16 cellular contexts compared by ENCODE assay signal in genomic region chr14:28088125-28088524, GRCh38.
DNase-seq lines count a peak whose midpoint lies in the region; ATAC-seq and TF ChIP-seq lines count a peak whose summit lies in the region.
"Had no signal": no experiment of that assay in that cellular context is flagged by ENCODE, and none has a peak within 500 bp of the region (broad histone marks: within the 10 kb centered on the region; RNA-seq: fewer than 3 reads in every experiment).

No MANE protein-coding gene starts in this region.

- DNase-seq in NCI-H146 (lab: John Stamatoyannopoulos, UW) = peak; percentile 18
- no peak for DNase-seq in NCI-H146 treated with DMSO at 0.1 percent for 48 hours (lab: John Stamatoyannopoulos, UW; ENCODE audit: unreplicated experiment)
- no peak for DNase-seq in GM23338 (ENCODE audit: low spot score)
- DNase-seq in UCSD-AML1 (lab: John Stamatoyannopoulos, UW; ENCODE audit: unreplicated experiment) = peak; percentile 5
- DNase-seq in neural progenitor cell (ENCODE audit: low spot score) = peak; percentile 45
- no peak for DNase-seq in occipital lobe (lab: John Stamatoyannopoulos, UW)
- DNase-seq: 8988T; CD4-positive, alpha-beta memory T cell; DMS153; DMS79; GDM1; H9 had no signal

- H3K27me3 ChIP-seq in GM23338 (ENCODE audit: insufficient read depth) (no peaks in the 10 kb centered on the region), neural progenitor cell (no peaks in the 10 kb centered on the region)
- H3K27me3 ChIP-seq: BLaER1 had no signal

- H3K79me2 ChIP-seq in GM23338 (replicated peaks; ENCODE audit: insufficient read depth) (no peaks in the 10 kb centered on the region), neural progenitor cell (ENCODE audit: low read depth) (no peaks in the 10 kb centered on the region)

- H3K27ac Mint-ChIP-seq in GM23338 = no peak overlapping the region
- no peak overlapping the region for H3K27ac Mint-ChIP-seq in neural progenitor cell
- H3K27ac Mint-ChIP-seq: CD14-positive monocyte; CD4-positive, alpha-beta memory T cell; H9 had no signal

- no peak overlapping the region for H3K9ac ChIP-seq in neural progenitor cell
- H3K9ac ChIP-seq: BLaER1 had no signal

- ATAC-seq in GM23338 (peak; percentile 34; the same call in 1 of the 3 replicates), HG03457 (IDR thresholded peaks at IDR 0.05; ENCODE audit: unreplicated experiment) (no peak), HG03095 (IDR thresholded peaks at IDR 0.05; ENCODE audit: unreplicated experiment) (no peak)

- H4K20me1 ChIP-seq in GM23338 (replicated peaks; ENCODE audit: insufficient read depth) (no peaks in the 10 kb centered on the region), neural progenitor cell (ENCODE audit: low read depth) (peaks cover 3% of the 10 kb centered on the region)
- H4K20me1 ChIP-seq: BLaER1 had no signal

- H3K9me2 ChIP-seq in GM23338 (ENCODE audit: insufficient read depth) = no peaks in the 10 kb centered on the region

- no peak for TF ChIP-seq CTCF in GM23338 (conservative IDR thresholded peaks at IDR 0.05; ENCODE audit: low read depth in 2 of 2)
- TF ChIP-seq CTCF in neural progenitor cell (IDR thresholded peaks at IDR 0.05) = no peak

- H2AFZ ChIP-seq in GM23338 (no peak overlapping the region), neural progenitor cell (replicated peaks) (no peak overlapping the region)

- H3K4me1 ChIP-seq in GM23338 (ENCODE audit: insufficient read depth) (peaks cover 16% of the 10 kb centered on the region), neural progenitor cell (peaks cover 43% of the 10 kb centered on the region)
- H3K4me1 ChIP-seq: BLaER1 had no signal

- H3K4me2 ChIP-seq in GM23338 = no peak overlapping the region
- H3K4me2 ChIP-seq in neural progenitor cell = peak overlapping the region; percentile 43
- H3K4me2 ChIP-seq: BLaER1 had no signal

- H3K4me1 Mint-ChIP-seq in GM23338 = peaks cover 32% of the 10 kb centered on the region
- peaks cover 6% of the 10 kb centered on the region for H3K4me1 Mint-ChIP-seq in neural progenitor cell
- H3K4me1 Mint-ChIP-seq: CD14-positive monocyte; CD4-positive, alpha-beta memory T cell had no signal

- H3K36me3 ChIP-seq in GM23338 (ENCODE audit: insufficient read depth) (no peaks in the 10 kb centered on the region), neural progenitor cell (no peaks in the 10 kb centered on the region)
- H3K36me3 ChIP-seq: BLaER1 had no signal

- H3K4me3 ChIP-seq in GM23338 = no peak overlapping the region
- no peak overlapping the region for H3K4me3 ChIP-seq in neural progenitor cell
- H3K4me3 ChIP-seq: BLaER1 had no signal

- H3K9me3 ChIP-seq in neural progenitor cell (ENCODE audit: low read depth) = no peaks in the 10 kb centered on the region
- H3K9me3 ChIP-seq: BLaER1 had no signal

- H3K9me3 Mint-ChIP-seq in GM23338 (no peaks in the 10 kb centered on the region), neural progenitor cell (no peaks in the 10 kb centered on the region)
- H3K9me3 Mint-ChIP-seq: H9 had no signal

- H3F3A ChIP-seq in GM23338 (replicated peaks; ENCODE audit: low read depth) = no peaks in the 10 kb centered on the region
- peaks cover 9% of the 10 kb centered on the region for H3F3A ChIP-seq in neural progenitor cell (ENCODE audit: low read depth)

- H3K27me3 Mint-ChIP-seq in GM23338 (ENCODE audit: insufficient read depth, low read depth, poor library complexity) = no peaks in the 10 kb centered on the region
- no peaks in the 10 kb centered on the region for H3K27me3 Mint-ChIP-seq in neural progenitor cell (ENCODE audit: insufficient read depth, low read depth)
- H3K27me3 Mint-ChIP-seq: CD4-positive, alpha-beta memory T cell had no signal

- H3K4me3 Mint-ChIP-seq in GM23338 = no peak overlapping the region
- H3K4me3 Mint-ChIP-seq in neural progenitor cell = no peak overlapping the region
- H3K4me3 Mint-ChIP-seq: CD14-positive monocyte; CD4-positive, alpha-beta memory T cell; H9 had no signal

- no peaks in the 10 kb centered on the region for H3K36me3 Mint-ChIP-seq in GM23338 (ENCODE audit: low read depth)
- H3K36me3 Mint-ChIP-seq in neural progenitor cell = no peaks in the 10 kb centered on the region
- H3K36me3 Mint-ChIP-seq: CD14-positive monocyte; CD4-positive, alpha-beta memory T cell had no signal

- H3K27ac ChIP-seq in GM23338 (ENCODE audit: low read depth) (no peak overlapping the region), neural progenitor cell (peak overlapping the region; percentile 47)
- H3K27ac ChIP-seq: BLaER1 had no signal

TF ChIP-seq in GM23338, 12 proteins besides CTCF, POLR2A, EP300 and RAD21 (continues in another document):
- TF ChIP-seq, protein P1, sequence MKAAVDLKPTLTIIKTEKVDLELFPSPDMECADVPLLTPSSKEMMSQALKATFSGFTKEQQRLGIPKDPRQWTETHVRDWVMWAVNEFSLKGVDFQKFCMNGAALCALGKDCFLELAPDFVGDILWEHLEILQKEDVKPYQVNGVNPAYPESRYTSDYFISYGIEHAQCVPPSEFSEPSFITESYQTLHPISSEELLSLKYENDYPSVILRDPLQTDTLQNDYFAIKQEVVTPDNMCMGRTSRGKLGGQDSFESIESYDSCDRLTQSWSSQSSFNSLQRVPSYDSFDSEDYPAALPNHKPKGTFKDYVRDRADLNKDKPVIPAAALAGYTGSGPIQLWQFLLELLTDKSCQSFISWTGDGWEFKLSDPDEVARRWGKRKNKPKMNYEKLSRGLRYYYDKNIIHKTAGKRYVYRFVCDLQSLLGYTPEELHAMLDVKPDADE (IDR thresholded peaks at IDR 0.05) = no peak
- TF ChIP-seq, protein P2, sequence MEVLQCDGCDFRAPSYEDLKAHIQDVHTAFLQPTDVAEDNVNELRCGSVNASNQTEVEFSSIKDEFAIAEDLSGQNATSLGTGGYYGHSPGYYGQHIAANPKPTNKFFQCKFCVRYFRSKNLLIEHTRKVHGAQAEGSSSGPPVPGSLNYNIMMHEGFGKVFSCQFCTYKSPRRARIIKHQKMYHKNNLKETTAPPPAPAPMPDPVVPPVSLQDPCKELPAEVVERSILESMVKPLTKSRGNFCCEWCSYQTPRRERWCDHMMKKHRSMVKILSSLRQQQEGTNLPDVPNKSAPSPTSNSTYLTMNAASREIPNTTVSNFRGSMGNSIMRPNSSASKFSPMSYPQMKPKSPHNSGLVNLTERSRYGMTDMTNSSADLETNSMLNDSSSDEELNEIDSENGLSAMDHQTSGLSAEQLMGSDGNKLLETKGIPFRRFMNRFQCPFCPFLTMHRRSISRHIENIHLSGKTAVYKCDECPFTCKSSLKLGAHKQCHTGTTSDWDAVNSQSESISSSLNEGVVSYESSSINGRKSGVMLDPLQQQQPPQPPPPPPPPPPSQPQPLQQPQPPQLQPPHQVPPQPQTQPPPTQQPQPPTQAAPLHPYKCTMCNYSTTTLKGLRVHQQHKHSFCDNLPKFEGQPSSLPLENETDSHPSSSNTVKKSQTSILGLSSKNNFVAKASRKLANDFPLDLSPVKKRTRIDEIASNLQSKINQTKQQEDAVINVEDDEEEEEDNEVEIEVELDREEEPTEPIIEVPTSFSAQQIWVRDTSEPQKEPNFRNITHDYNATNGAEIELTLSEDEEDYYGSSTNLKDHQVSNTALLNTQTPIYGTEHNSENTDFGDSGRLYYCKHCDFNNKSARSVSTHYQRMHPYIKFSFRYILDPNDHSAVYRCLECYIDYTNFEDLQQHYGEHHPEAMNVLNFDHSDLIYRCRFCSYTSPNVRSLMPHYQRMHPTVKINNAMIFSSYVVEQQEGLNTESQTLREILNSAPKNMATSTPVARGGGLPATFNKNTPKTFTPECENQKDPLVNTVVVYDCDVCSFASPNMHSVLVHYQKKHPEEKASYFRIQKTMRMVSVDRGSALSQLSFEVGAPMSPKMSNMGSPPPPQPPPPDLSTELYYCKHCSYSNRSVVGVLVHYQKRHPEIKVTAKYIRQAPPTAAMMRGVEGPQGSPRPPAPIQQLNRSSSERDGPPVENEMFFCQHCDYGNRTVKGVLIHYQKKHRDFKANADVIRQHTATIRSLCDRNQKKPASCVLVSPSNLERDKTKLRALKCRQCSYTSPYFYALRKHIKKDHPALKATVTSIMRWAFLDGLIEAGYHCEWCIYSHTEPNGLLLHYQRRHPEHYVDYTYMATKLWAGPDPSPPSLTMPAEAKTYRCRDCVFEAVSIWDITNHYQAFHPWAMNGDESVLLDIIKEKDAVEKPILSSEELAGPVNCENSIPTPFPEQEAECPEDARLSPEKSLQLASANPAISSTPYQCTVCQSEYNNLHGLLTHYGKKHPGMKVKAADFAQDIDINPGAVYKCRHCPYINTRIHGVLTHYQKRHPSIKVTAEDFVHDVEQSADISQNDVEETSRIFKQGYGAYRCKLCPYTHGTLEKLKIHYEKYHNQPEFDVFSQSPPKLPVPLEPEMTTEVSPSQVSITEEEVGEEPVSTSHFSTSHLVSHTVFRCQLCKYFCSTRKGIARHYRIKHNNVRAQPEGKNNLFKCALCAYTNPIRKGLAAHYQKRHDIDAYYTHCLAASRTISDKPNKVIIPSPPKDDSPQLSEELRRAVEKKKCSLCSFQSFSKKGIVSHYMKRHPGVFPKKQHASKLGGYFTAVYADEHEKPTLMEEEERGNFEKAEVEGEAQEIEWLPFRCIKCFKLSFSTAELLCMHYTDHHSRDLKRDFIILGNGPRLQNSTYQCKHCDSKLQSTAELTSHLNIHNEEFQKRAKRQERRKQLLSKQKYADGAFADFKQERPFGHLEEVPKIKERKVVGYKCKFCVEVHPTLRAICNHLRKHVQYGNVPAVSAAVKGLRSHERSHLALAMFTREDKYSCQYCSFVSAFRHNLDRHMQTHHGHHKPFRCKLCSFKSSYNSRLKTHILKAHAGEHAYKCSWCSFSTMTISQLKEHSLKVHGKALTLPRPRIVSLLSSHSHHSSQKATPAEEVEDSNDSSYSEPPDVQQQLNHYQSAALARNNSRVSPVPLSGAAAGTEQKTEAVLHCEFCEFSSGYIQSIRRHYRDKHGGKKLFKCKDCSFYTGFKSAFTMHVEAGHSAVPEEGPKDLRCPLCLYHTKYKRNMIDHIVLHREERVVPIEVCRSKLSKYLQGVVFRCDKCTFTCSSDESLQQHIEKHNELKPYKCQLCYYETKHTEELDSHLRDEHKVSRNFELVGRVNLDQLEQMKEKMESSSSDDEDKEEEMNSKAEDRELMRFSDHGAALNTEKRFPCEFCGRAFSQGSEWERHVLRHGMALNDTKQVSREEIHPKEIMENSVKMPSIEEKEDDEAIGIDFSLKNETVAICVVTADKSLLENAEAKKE (CRISPR knock-in tag; IDR thresholded peaks at IDR 0.05) = no peak
- no peak for TF ChIP-seq EZH2 (IDR thresholded peaks at IDR 0.05; ENCODE audit: low read depth, unreplicated experiment)

Comparison
In these comparisons a context has a peak if more than half of its experiments do, and no peak if none do; other contexts are left out.
1. DNase-seq: peak in NCI-H146 (single experiment), UCSD-AML1 (single experiment) and neural progenitor cell (single experiment); none in NCI-H146 treated with DMSO at 0.1 percent for 48 hours (single experiment), GM23338 (single experiment) and occipital lobe (single experiment).